ENCODE assay signal across 8 cellular contexts in genomic region chr15:40405501-40406381, GRCh38. TPM values are rescaled to one million over a fixed set of nuclear protein-coding genes. Genes with fewer than 3 reads are reported as not detected.
A peak's percentile ranks its signal among the peaks of the same experiment; 100 is the strongest.
DNase-seq lines count a peak whose midpoint lies in the region; ATAC-seq, FAIRE-seq and TF ChIP-seq lines count a peak whose summit lies in the region.

TSS of gene IVD (plus strand) at chr15:40405795. CDS start at chr15:40405828, 33 bp downstream.

- peaks cover 6% of the 10 kb centered on the region for H3K36me3 ChIP-seq in IMR-90 (ENCODE audit: control insufficient read depth, insufficient read depth, low read length)

- H4K91ac ChIP-seq in IMR-90 (ENCODE audit: insufficient read depth, low read depth, low read length): peak within 1 kb of the TSS; percentile 85

- H2AK5ac ChIP-seq in IMR-90 (ENCODE audit: low read depth, low read length): peak within 1 kb of the TSS; percentile 88

- peak within 1 kb of the TSS; percentile 91 for H3K4ac ChIP-seq in IMR-90 (ENCODE audit: low read depth, low read length)

- H3K18ac ChIP-seq in IMR-90 (ENCODE audit: low read depth, low read length): peak within 1 kb of the TSS; percentile 1; the same call in 1 of the 2 replicates

- peak within 1 kb of the TSS; percentile 77 for H3K56ac ChIP-seq in IMR-90 (ENCODE audit: extremely low read depth, insufficient read depth, low read length)

- DNase-seq in D721Med (ENCODE audit: insufficient read length, low spot score) (peak; percentile 99), IMR-90 (peak; percentile 96), OCI-M2 (lab: John Stamatoyannopoulos, UW; ENCODE audit: unreplicated experiment) (peak; percentile 60), activated T-cell treated with anti-CD3 and anti-CD28 coated beads for 4 hours (peak; percentile 73), epithelial cell of esophagus (ENCODE audit: low read depth) (peak; percentile 90)
- peak; percentile 79 to 81 for DNase-seq in stimulated activated CD8-positive, alpha-beta memory T cell treated with anti-CD3 and anti-CD28 coated beads, Interleukin-4, amount 100 ng/mL, for 1 hour (ENCODE audit: low read depth in 2 of 2, low spot score in 1 of 2)

- no peaks in the 10 kb centered on the region for H3K27me3 ChIP-seq in IMR-90 (ENCODE audit: control insufficient read depth, insufficient read depth, low read length)
- H3K27me3 ChIP-seq in mononuclear cell (ENCODE audit: insufficient read depth, low read length): no peaks in the 10 kb centered on the region

- BruUV-seq in IMR-90 (replicated peaks; lab: Mats Ljungman, UMichigan): no TSS peak

- H3K4me2 ChIP-seq in IMR-90 (ENCODE audit: low read depth, low read length): peak within 1 kb of the TSS; percentile 98

- FAIRE-seq in D721Med (lab: Jason Lieb, UNC): peak; percentile 21

- dilution Hi-C loops in IMR-90 (cut with HindIII; ENCODE audit: low sequenced_read_pairs, unreplicated experiment): no loop called here

- peak; percentile 59; the same call in 1 of the 2 replicates for TF ChIP-seq POLR2A in IMR-90 (IDR thresholded peaks at IDR 0.05; ENCODE audit: low read depth, low read length)

- H3K27ac ChIP-seq in IMR-90 (ENCODE audit: insufficient read depth, low read length): peak within 1 kb of the TSS; percentile 71

- no peak within 1 kb of the TSS for H2BK20ac ChIP-seq in IMR-90 (ENCODE audit: low read depth, low read length)

- H2AK9ac ChIP-seq in IMR-90 (replicated peaks; ENCODE audit: low read depth, low read length, poor library complexity): peak within 1 kb of the TSS; percentile 97

- H2BK5ac ChIP-seq in IMR-90 (ENCODE audit: low read depth, low read length, poor library complexity, severe bottlenecking): peak within 1 kb of the TSS; percentile 71

- POLR2A ChIA-PET in IMR-90 (lab: Charles Lee; ENCODE audit: unreplicated experiment): interaction anchor here (0.6 to 1.4 kb wide), 5 partner anchors 8 to 150 kb away, joined by 3 to 4 read pairs (median 3); no protein-coding TSS in a partner anchor

- TF ChIP-seq RAD21 in IMR-90 (IDR thresholded peaks at IDR 0.05; ENCODE audit: low read length): no peak

- peak within 1 kb of the TSS; percentile 97 for H3K14ac ChIP-seq in IMR-90 (replicated peaks; ENCODE audit: low read depth, low read length)

- peak within 1 kb of the TSS; percentile 95 for H3K23ac ChIP-seq in IMR-90 (ENCODE audit: low read depth, low read length)

- intact Hi-C loops in IMR-90 (cut with micrococcal nuclease): loop anchor here (2.0 to 5.0 kb wide), 2 partner anchors 23 to 83 kb away; partner anchors contain the start of genes INAFM2 and KNSTRN

- no peak for TF ChIP-seq CTCF in D721Med (IDR thresholded peaks at IDR 0.05; ENCODE audit: insufficient read depth, missing control alignments)
- no peak for TF ChIP-seq CTCF in IMR-90 (conservative IDR thresholded peaks at IDR 0.05; ENCODE audit: low read depth, low read length)
- TF ChIP-seq CTCF in epithelial cell of esophagus (IDR thresholded peaks at IDR 0.05; ENCODE audit: insufficient read depth, low read depth, low read length, missing control alignments): no peak

- in situ Hi-C loops in IMR-90 (cut with MboI; ENCODE audit: low sequenced_read_pairs): no loop called here

- H4K20me1 ChIP-seq in IMR-90 (ENCODE audit: insufficient read depth, low read length): no peaks in the 10 kb centered on the region

- H3K9me1 ChIP-seq in IMR-90 (ENCODE audit: insufficient read depth, low read length): no peaks in the 10 kb centered on the region

- CTCF ChIA-PET in IMR-90 (lab: Yijun Ruan, JAX): interaction anchor here (0.6 to 1.8 kb wide), 5 partner anchors 12 to 127 kb away, joined by 3 to 6 read pairs (median 4); no protein-coding TSS in a partner anchor

- H4K8ac ChIP-seq in IMR-90 (ENCODE audit: low read depth in 2 of 2, low read length in 2 of 2): peak within 1 kb of the TSS; percentile 64 to 94

- peak within 1 kb of the TSS; percentile 100 for H2AFZ ChIP-seq in IMR-90 (replicated peaks; ENCODE audit: low read length, poor library complexity)

- peak within 1 kb of the TSS; percentile 69; the same call in 1 of the 2 replicates for H2BK120ac ChIP-seq in IMR-90 (ENCODE audit: low read depth, low read length)

- 0% methylated on average over 30 of the region's 54 CpGs; no CpG with 5 or more reads in 1 of the 2 experiments for WGBS in IMR-90 (ENCODE audit: extremely low coverage in 2 of 2, insufficient read length in 1 of 2), 2 experiments

- H3K4me1 ChIP-seq in IMR-90 (ENCODE audit: control insufficient read depth, insufficient read depth, low read length) (peaks cover 3% of the 10 kb centered on the region), mononuclear cell (ENCODE audit: insufficient read depth, low read length) (peaks cover 30% of the 10 kb centered on the region)

- peak within 1 kb of the TSS; percentile 85 for H3K9ac ChIP-seq in IMR-90 (ENCODE audit: low read depth, low read length)

- peaks cover 12 to 34% of the 10 kb centered on the region in 2 experiments for H3K79me1 ChIP-seq in IMR-90 (ENCODE audit: low read depth in 1 of 2, low read length in 2 of 2)

- no peaks in the 10 kb centered on the region for H3K9me3 ChIP-seq in IMR-90 (ENCODE audit: control insufficient read depth, insufficient read depth, low read length)
- no peaks in the 10 kb centered on the region for H3K9me3 ChIP-seq in mononuclear cell (ENCODE audit: low read depth, low read length)

- H2BK15ac ChIP-seq in IMR-90 (ENCODE audit: low read depth, low read length): peak within 1 kb of the TSS; percentile 40; the same call in 1 of the 3 replicates

- H3K4me3 ChIP-seq in IMR-90 (ENCODE audit: insufficient read depth, low read depth, low read length): peak within 1 kb of the TSS; percentile 71
- H3K4me3 ChIP-seq in epithelial cell of esophagus (ENCODE audit: low read length): peak within 1 kb of the TSS; percentile 42
- peak within 1 kb of the TSS; percentile 61 for H3K4me3 ChIP-seq in mononuclear cell (ENCODE audit: low read length)

- ATAC-seq in GM21528 (IDR thresholded peaks at IDR 0.05; ENCODE audit: low FRiP score, unreplicated experiment) (peak; percentile 84), IMR-90 (ENCODE audit: low read depth) (peak; percentile 100)

- peak within 1 kb of the TSS; percentile 71 for H4K5ac ChIP-seq in IMR-90 (ENCODE audit: low read depth, low read length)

TF ChIP-seq in IMR-90, 13 proteins besides CTCF, POLR2A, EP300 and RAD21:
- TF ChIP-seq MAZ (IDR thresholded peaks at IDR 0.05; ENCODE audit: borderline replicate concordance, low read depth, low read length) (no peak), SMC3 (IDR thresholded peaks at IDR 0.05; ENCODE audit: low read depth, low read length) (no peak), MAFK (IDR thresholded peaks at IDR 0.05; ENCODE audit: low read depth, low read length) (no peak), FOS (IDR thresholded peaks at IDR 0.05; ENCODE audit: low read depth, low read length) (peak; percentile 67), MXI1 (IDR thresholded peaks at IDR 0.05; ENCODE audit: borderline replicate concordance, low read depth, low read length) (peak; percentile 77; the same call in 1 of the 2 replicates), RFX5 (IDR thresholded peaks at IDR 0.05; ENCODE audit: low read depth, low read length) (no peak)

RNA-seq across cellular contexts. Expression of gene IVD, which starts in this region (rescaled TPM):
- 27.5 and 31.7 TPM in 2 replicates for total RNA-seq in IMR-90 (2012; rRNA removed)
- polyA plus RNA-seq in IMR-90 (2012; rRNA removed): 38.3 and 41.1 TPM in 2 replicates
- polyA plus RNA-seq in IMR-90 (2012; cell fraction: cytosol; rRNA removed): 29.2 and 45.5 TPM in 2 replicates
- polyA plus RNA-seq in IMR-90 (2012; cell fraction: nucleus; rRNA removed; ENCODE audit: low replicate concordance): 59.4 and 93.2 TPM in 2 replicates
- 12.7 TPM for total RNA-seq in mononuclear cell

Comparison
In these comparisons a context has a peak if more than half of its experiments do, and no peak if none do; other contexts are left out.
1. Peak in every context shown above with its lines: DNase-seq, ATAC-seq, H3K4me3 ChIP-seq and H3K27ac ChIP-seq.